Comparison of ENCODE assay signal across 8 cellular contexts in genomic region chr9:114155263-114155966, GRCh38. TPM values are rescaled to one million over a fixed set of nuclear protein-coding genes. Genes with fewer than 3 reads are reported as not detected.
DNase-seq lines count a peak whose midpoint lies in the region; TF ChIP-seq lines count a peak whose summit lies in the region.

COL27A1 (plus strand) TSS chr9:114155537; CDS start chr9:114155951, 414 bp downstream.

- peaks cover 54% of the 10 kb centered on the region for H3K4me1 Mint-ChIP-seq in HFFc6 (ENCODE audit: low read depth)

- H3K4me2 ChIP-seq in skeletal muscle satellite cell (ENCODE audit: low read length) = peak within 1 kb of the TSS; percentile 93

- H3K4me3 ChIP-seq in WERI-Rb-1 (ENCODE audit: low read depth, low read length) = peak within 1 kb of the TSS; percentile 63
- H3K4me3 ChIP-seq in iPS-18c (ENCODE audit: insufficient read depth, low read depth, low read length) = peak within 1 kb of the TSS; percentile 77
- peak within 1 kb of the TSS; percentile 83 for H3K4me3 ChIP-seq in skeletal muscle satellite cell (ENCODE audit: low read length)

- H3K27ac Mint-ChIP-seq in HFFc6 = peak within 1 kb of the TSS; percentile 91

- H3K27me3 ChIP-seq in WERI-Rb-1 (ENCODE audit: insufficient read depth, low read depth, severe bottlenecking) (peaks cover 6% of the 10 kb centered on the region), skeletal muscle satellite cell (ENCODE audit: control insufficient read depth, insufficient read depth, low read length) (peaks cover 32% of the 10 kb centered on the region)

- DNase-seq in GM03348 (ENCODE audit: low spot score) = peak; percentile 97
- DNase-seq in HFFc6 = peak; percentile 66
- DNase-seq in NCI-H1694 (lab: John Stamatoyannopoulos, UW) = peak; percentile 54
- DNase-seq in WERI-Rb-1 = peak; percentile 93
- peak; percentile 78 to 88 for DNase-seq in T47D (ENCODE audit: low read depth in 1 of 2, low spot score in 1 of 2)
- DNase-seq in NCI-H774 (lab: John Stamatoyannopoulos, UW) = no peak

- peaks cover 6% of the 10 kb centered on the region for H3K27me3 Mint-ChIP-seq in HFFc6 (ENCODE audit: insufficient read depth)

- in situ Hi-C loops in T47D (cut with HindIII; ENCODE audit: low pct_unique_long_range_greater_than_20kb, low sequenced_read_pairs) = no loop called here

- H3K9me3 Mint-ChIP-seq in HFFc6 = no peaks in the 10 kb centered on the region

- H3K4me1 ChIP-seq in skeletal muscle satellite cell (ENCODE audit: control insufficient read depth, insufficient read depth, low read length) = peaks cover 30% of the 10 kb centered on the region

- peaks cover 13% of the 10 kb centered on the region for H3K36me3 ChIP-seq in WERI-Rb-1
- no peaks in the 10 kb centered on the region for H3K36me3 ChIP-seq in skeletal muscle satellite cell (ENCODE audit: insufficient read depth, low read length)

- peak within 1 kb of the TSS; percentile 98 for H3K4me3 Mint-ChIP-seq in HFFc6

- H3K27ac ChIP-seq in WERI-Rb-1 = peak within 1 kb of the TSS; percentile 59

- H3K36me3 Mint-ChIP-seq in HFFc6 (ENCODE audit: low read depth) = peaks cover 5% of the 10 kb centered on the region

- TF ChIP-seq CTCF in HFFc6 (IDR thresholded peaks at IDR 0.05) (peak; percentile 95), WERI-Rb-1 (IDR thresholded peaks at IDR 0.05; ENCODE audit: low read depth, low read length) (peak; percentile 85)

- H3K9me3 ChIP-seq in WERI-Rb-1 (ENCODE audit: severe bottlenecking) (no peaks in the 10 kb centered on the region), iPS-18c (ENCODE audit: control insufficient read depth, insufficient read depth, low read length) (no peaks in the 10 kb centered on the region), skeletal muscle satellite cell (replicated peaks; ENCODE audit: low read length) (no peaks in the 10 kb centered on the region)

- peak within 1 kb of the TSS; percentile 80 for H3K9ac ChIP-seq in skeletal muscle satellite cell (ENCODE audit: low read depth, low read length)

RNA-seq across cellular contexts. Expression of gene COL27A1, which starts in this region (rescaled TPM):
- 10 to 100 TPM; 22.2 to 24.1 (median 23.4) TPM for total RNA-seq in HFFc6 (2021; fragmentation: NEBNext Ultra II Directional; extraction: Animal tissue kit (Norgen Biotek cat#: 25700))
- total RNA-seq in skeletal muscle satellite cell (2012; rRNA removed) = 5.9 and 7.9 TPM in 2 replicates
